ENCODE assay signal across 11 cellular contexts in the genomic region with DNA sequence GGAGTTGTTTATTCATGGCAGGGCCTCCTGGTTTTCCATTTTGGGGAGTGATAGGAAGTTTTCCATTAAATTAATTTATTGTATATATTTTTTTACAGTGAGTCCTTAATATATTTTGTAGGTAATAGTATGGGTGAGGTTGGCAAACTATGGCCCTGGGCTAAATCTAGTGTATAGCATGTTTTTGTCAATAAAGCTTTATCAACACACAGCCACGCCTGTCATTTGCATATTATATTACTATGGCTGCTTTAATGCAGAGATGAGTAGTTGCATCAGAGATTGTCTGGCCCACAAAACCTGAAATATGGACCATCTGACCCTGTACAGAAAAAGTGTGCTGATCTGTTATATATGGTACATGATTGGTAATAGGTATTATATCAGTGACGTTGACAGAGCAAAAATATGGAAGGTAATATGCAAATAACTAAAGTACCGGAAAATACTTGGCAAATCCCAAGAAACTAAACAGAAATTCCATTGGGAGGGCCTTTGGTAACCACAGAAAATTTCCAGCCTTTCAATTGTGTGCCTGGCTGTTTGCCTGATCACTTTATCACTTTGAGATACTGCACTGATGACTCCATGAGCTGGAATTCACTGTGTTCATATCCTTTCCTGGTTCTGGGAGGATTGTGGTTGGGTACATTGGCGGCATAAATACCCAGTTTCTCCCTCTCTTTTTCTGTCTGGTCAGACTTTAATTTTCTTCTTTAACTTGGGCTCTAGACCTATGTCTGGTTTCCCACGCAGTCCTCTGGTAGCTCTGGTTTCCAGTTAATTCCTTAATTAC.
A peak's percentile ranks its signal among the peaks of the same experiment; 100 is the strongest.
DNase-seq lines count a peak whose midpoint lies in the region; ATAC-seq, FAIRE-seq and TF ChIP-seq lines count a peak whose summit lies in the region.
"Had no signal": no experiment of that assay in that cellular context is flagged by ENCODE, and none has a peak within 500 bp of the region (broad histone marks: within the 10 kb centered on the region; RNA-seq: fewer than 3 reads in every experiment).

No MANE protein-coding gene starts in this region.

- ATAC-seq in pancreas (peak in 3 of 4 donors; percentile 42 to 77 (median 54)), GM21825 (IDR thresholded peaks at IDR 0.05; ENCODE audit: unreplicated experiment) (no peak)

- H3K4me3 ChIP-seq in pancreas (no peak overlapping the region), coronary artery (no peak overlapping the region)

- TF ChIP-seq CTCF in pancreas (IDR thresholded peaks at IDR 0.05): no peak
- no peak for TF ChIP-seq CTCF in coronary artery (IDR thresholded peaks at IDR 0.05)

- H3K27me3 ChIP-seq in pancreas: no peaks in the 10 kb centered on the region

- intact Hi-C loops in pancreas (cut with DNase I): no loop called here

- H3K27ac ChIP-seq in epithelial cell of prostate: peak overlapping the region; percentile 83
- H3K27ac ChIP-seq in pancreas: peak overlapping the region in 2 of 4 donors; percentile 11 to 48
- H3K27ac ChIP-seq in coronary artery: peak overlapping the region in 1 of 2 donors; percentile 13

- H3K9me3 ChIP-seq in pancreas: no peaks in the 10 kb centered on the region

- peak; percentile 95 for DNase-seq in EL
- DNase-seq in RPMI7951 (ENCODE audit: low read depth): peak; percentile 92
- DNase-seq in epithelial cell of prostate (ENCODE audit: low read depth, low spot score): peak; percentile 10
- DNase-seq in pancreas: no peak
- DNase-seq in NCI-H187 treated with DMSO at 0.1 percent for 48 hours (lab: John Stamatoyannopoulos, UW): no peak
- no peak for DNase-seq in NCI-H774 (lab: John Stamatoyannopoulos, UW)
- no peak for DNase-seq in coronary artery (ENCODE audit: low spot score)
- DNase-seq: caudate nucleus; MM.1S; stimulated activated CD4-positive, alpha-beta T cell treated with anti-CD3 and anti-CD28 coated beads, Interleukin-4, amount 100 ng/mL, for 4 hours had no signal

- WGBS in pancreas, 2 donors: 76 to 81% methylated on average over 5 of the region's 5 CpGs

- H3K36me3 ChIP-seq in pancreas: no peaks in the 10 kb centered on the region

- H3K4me1 ChIP-seq in pancreas: no peaks in the 10 kb centered on the region

- no peak for FAIRE-seq in pancreas (lab: Jason Lieb, UNC)

Comparison
In these comparisons a context has a peak if more than half of its experiments do, and no peak if none do; other contexts are left out.
1. DNase-seq: peak in EL (single experiment), RPMI7951 (single experiment) and epithelial cell of prostate (single experiment); none in pancreas (0 of 6), NCI-H187 treated with DMSO at 0.1 percent for 48 hours (single experiment), NCI-H774 (single experiment) and coronary artery (single experiment).